8 cellular contexts compared by ENCODE assay signal in genomic region chr9:126804198-126804695, GRCh38. TPM values are rescaled to one million over a fixed set of nuclear protein-coding genes. Genes with fewer than 3 reads are reported as not detected.
DNase-seq lines count a peak whose midpoint lies in the region; ATAC-seq and TF ChIP-seq lines count a peak whose summit lies in the region.

No MANE protein-coding gene starts in this region.

- H3K27me3 ChIP-seq in GM23338 (ENCODE audit: insufficient read depth) (no peaks in the 10 kb centered on the region), foreskin keratinocyte (no peaks in the 10 kb centered on the region)

- TF ChIP-seq CTCF in GM23338 (conservative IDR thresholded peaks at IDR 0.05; ENCODE audit: low read depth in 2 of 2) (no peak), WI38 (IDR thresholded peaks at IDR 0.05; ENCODE audit: low read depth, low read length) (no peak), foreskin keratinocyte (conservative IDR thresholded peaks at IDR 0.05) (no peak)

- peaks cover 40% of the 10 kb centered on the region for H3K79me2 ChIP-seq in GM23338 (replicated peaks; ENCODE audit: insufficient read depth)

- H3K27ac ChIP-seq in GM23338 (ENCODE audit: low read depth) (no peak overlapping the region), foreskin keratinocyte (peak overlapping the region; percentile 83)

- no peaks in the 10 kb centered on the region; the same call in 2 of the 3 replicates for H3K36me3 Mint-ChIP-seq in GM23338 (ENCODE audit: low read depth)

- H3K27ac Mint-ChIP-seq in GM23338 = peak overlapping the region; percentile 92

- H3K4me1 ChIP-seq in GM23338 (ENCODE audit: insufficient read depth) (peaks cover 9% of the 10 kb centered on the region; the same call in 1 of the 2 replicates), foreskin keratinocyte (peaks cover 8% of the 10 kb centered on the region)

- peaks cover 13% of the 10 kb centered on the region for H3K4me1 Mint-ChIP-seq in GM23338

- H3K4me2 ChIP-seq in GM23338 = peak overlapping the region; percentile 98

- no peaks in the 10 kb centered on the region for H3F3A ChIP-seq in GM23338 (replicated peaks; ENCODE audit: low read depth)

- peaks cover 12% of the 10 kb centered on the region for H3K27me3 Mint-ChIP-seq in GM23338 (ENCODE audit: insufficient read depth, low read depth, poor library complexity)

- H3K4me3 ChIP-seq in GM23338 (peak overlapping the region; percentile 78), WI38 (ENCODE audit: low read depth, low read length) (peak overlapping the region; percentile 90), skeletal muscle cell (ENCODE audit: low read depth, low read length) (peak overlapping the region; percentile 90)

- H2AFZ ChIP-seq in GM23338 = peak overlapping the region; percentile 97

- DNase-seq in GM23338 (ENCODE audit: low spot score) (no peak), foreskin keratinocyte (no peak), skeletal muscle cell (ENCODE audit: low read depth) (no peak), NCI-H2196 treated with DMSO at 0.1 percent for 48 hours (lab: John Stamatoyannopoulos, UW; ENCODE audit: unreplicated experiment) (no peak)
- no peak for DNase-seq in stimulated activated naive CD4-positive, alpha-beta T cell treated with Interleukin-2 at 50 U/mL for 16 hours (lab: John Stamatoyannopoulos, UW)

- peaks cover 21% of the 10 kb centered on the region for H4K20me1 ChIP-seq in GM23338 (replicated peaks; ENCODE audit: insufficient read depth)

- no peaks in the 10 kb centered on the region for H3K36me3 ChIP-seq in GM23338 (ENCODE audit: insufficient read depth)

- ATAC-seq in GM23338 = no peak
- no peak for ATAC-seq in foreskin keratinocyte
- no peak for ATAC-seq in GM21528 (IDR thresholded peaks at IDR 0.05; ENCODE audit: low FRiP score, unreplicated experiment)
- no peak for ATAC-seq in HG02623 (IDR thresholded peaks at IDR 0.05; ENCODE audit: unreplicated experiment)

- peaks cover 5% of the 10 kb centered on the region; the same call in 1 of the 2 replicates for H3K9me2 ChIP-seq in GM23338 (ENCODE audit: insufficient read depth)

- H3K9me3 Mint-ChIP-seq in GM23338 = no peaks in the 10 kb centered on the region

- H3K4me3 Mint-ChIP-seq in GM23338 = peak overlapping the region; percentile 91

TF ChIP-seq in GM23338, 12 proteins besides CTCF, POLR2A, EP300 and RAD21 (continues in another document):
- TF ChIP-seq NANOG (IDR thresholded peaks at IDR 0.05; ENCODE audit: borderline replicate concordance) = no peak
- no peak for TF ChIP-seq EZH2 (IDR thresholded peaks at IDR 0.05; ENCODE audit: low read depth, unreplicated experiment)
- TF ChIP-seq EZH2phosphoT487 (IDR thresholded peaks at IDR 0.05; ENCODE audit: unreplicated experiment) = no peak
- TF ChIP-seq JUNB (IDR thresholded peaks at IDR 0.05; ENCODE audit: unreplicated experiment) = no peak
- TF ChIP-seq ETS1 (IDR thresholded peaks at IDR 0.05) = no peak
- TF ChIP-seq REST (IDR thresholded peaks at IDR 0.05; ENCODE audit: unreplicated experiment) = no peak
- no peak for TF ChIP-seq ZNF331 (CRISPR knock-in tag; IDR thresholded peaks at IDR 0.05; ENCODE audit: low read depth)

RNA-seq across cellular contexts. Expression of gene ZBTB43, which starts 0.6 kb away (rescaled TPM):
- total RNA-seq in GM23338 (2014; rRNA removed; shearing (Covaris generic)) = 11.8 and 12.7 TPM in 2 replicates
- polyA plus RNA-seq in GM23338 (2016; fragmentation: Nextera tagmentation; extraction: Ambion mirVana) (8.8 and 9.7 TPM in 2 replicates), foreskin keratinocyte (1.6 and 3.0 TPM in 2 replicates)
- 7.9 and 10.5 TPM in 2 replicates for total RNA-seq in foreskin keratinocyte

RNA-seq across cellular contexts. Expression of gene ZBTB34, which starts 56.2 kb away (rescaled TPM):
- 21.9 and 23.7 TPM in 2 replicates for total RNA-seq in GM23338 (2014; rRNA removed; shearing (Covaris generic))
- 5.5 and 6.4 TPM in 2 replicates for polyA plus RNA-seq in GM23338 (2016; fragmentation: Nextera tagmentation; extraction: Ambion mirVana)
- 3.9 and 4.3 TPM in 2 replicates for total RNA-seq in foreskin keratinocyte
- polyA plus RNA-seq in foreskin keratinocyte = 0.86 and 1.2 TPM in 2 replicates
